ENCODE assay signal across 8 cellular contexts in genomic region chr5:159206368-159206767, GRCh38. TPM values are rescaled to one million over a fixed set of nuclear protein-coding genes. Genes with fewer than 3 reads are reported as not detected.
DNase-seq lines count a peak whose midpoint lies in the region; ATAC-seq, FAIRE-seq and TF ChIP-seq lines count a peak whose summit lies in the region.

No MANE protein-coding gene starts in this region.

- no peak for TF ChIP-seq RAD21 in A549 (conservative IDR thresholded peaks at IDR 0.05 in 1 of 2, IDR thresholded peaks at IDR 0.05 in 1 of 2)
- TF ChIP-seq RAD21 in GM12878 (IDR thresholded peaks at IDR 0.05; ENCODE audit: insufficient read depth, low read depth, low read length), result no peak

- no peaks in the 10 kb centered on the region for H3K27me3 ChIP-seq in GM12878 (replicated peaks in 1 of 2; ENCODE audit: control insufficient read depth in 2 of 2, insufficient read depth in 2 of 2, low read length in 1 of 2)

- SMC1A ChIA-PET in GM12878 (lab: Charles Lee; ENCODE audit: uncharacterized antibody, unreplicated experiment), result interaction anchor here (0.6 to 4.8 kb wide), 15 partner anchors 8 to 785 kb away, joined by 3 to 42 read pairs (median 6); partner anchors contain the start of gene UBLCP1

- 0% methylated on average over 2 of the region's 2 CpGs for whole genome bisulfite sequencing in A549 (ENCODE audit: missing lambda C conversion rate)
- WGBS in GM12878 (ENCODE audit: insufficient coverage, insufficient replicate concordance, low lambda C conversion rate, missing lambda C conversion rate), result 0% methylated on average over 2 of the region's 2 CpGs

- peak overlapping the region; percentile 77 for H3K4me3 ChIP-seq in A549
- H3K4me3 ChIP-seq in GM12878, result peak overlapping the region; percentile 79

- no peak for TF ChIP-seq POLR2A in A549 (IDR thresholded peaks at IDR 0.05; ENCODE audit: low read length)
- TF ChIP-seq POLR2A in GM12878 (IDR thresholded peaks at IDR 0.05; ENCODE audit: low read depth, low read length), result no peak

- H3K9me3 Mint-ChIP-seq in HFFc6, result no peaks in the 10 kb centered on the region
- no peaks in the 10 kb centered on the region for H3K9me3 Mint-ChIP-seq in mesothelial cell of epicardium

- no peak for ATAC-seq in A549
- ATAC-seq in GM12878, result no peak

- FAIRE-seq in A549 (lab: Jason Lieb, UNC) (no peak), GM12878 (lab: Jason Lieb, UNC) (no peak)

- peaks cover 6% of the 10 kb centered on the region for H3K27me3 Mint-ChIP-seq in HFFc6 (ENCODE audit: insufficient read depth)
- no peaks in the 10 kb centered on the region for H3K27me3 Mint-ChIP-seq in mesothelial cell of epicardium (ENCODE audit: low read depth)

- CTCF ChIA-PET in A549 (lab: Yijun Ruan, JAX) (interaction anchor here (1.3 to 4.0 kb wide), 4 partner anchors 20 to 49 kb away, joined by 3 to 22 read pairs (median 4); no protein-coding TSS in a partner anchor), GM12878 (lab: Yijun Ruan, JAX) (interaction anchor here (0.7 to 3.6 kb wide), 5 partner anchors 8 to 111 kb away, joined by 3 to 26 read pairs (median 8); no protein-coding TSS in a partner anchor)

- POLR2A ChIA-PET in A549 (lab: Yijun Ruan, JAX), result interaction anchor here (2.3 kb wide), 1 partner anchor 22 kb away, joined by 10 read pairs; no protein-coding TSS in a partner anchor
- POLR2A ChIA-PET in GM12878 (lab: Charles Lee), result interaction anchor here (0.6 to 3.0 kb wide), 4 partner anchors 7 to 166 kb away, joined by 3 to 25 read pairs (median 8); no protein-coding TSS in a partner anchor

- peak overlapping the region; percentile 97 for H3K27ac Mint-ChIP-seq in HFFc6
- H3K27ac Mint-ChIP-seq in mesothelial cell of epicardium, result peak overlapping the region; percentile 97

- peak overlapping the region; percentile 94 for H3K4me2 ChIP-seq in A549
- peak overlapping the region; percentile 93 for H3K4me2 ChIP-seq in GM12878 (ENCODE audit: control insufficient read depth, insufficient read depth)

- H3K9me3 ChIP-seq in A549 (no peaks in the 10 kb centered on the region), GM12878 (replicated peaks; ENCODE audit: control insufficient read depth, insufficient read depth, low read length) (no peaks in the 10 kb centered on the region)

- H2AFZ ChIP-seq in GM12878 (ENCODE audit: control insufficient read depth, low read depth, low read length), result no peak overlapping the region

- H3K27ac ChIP-seq in A549, result peak overlapping the region; percentile 97 to 100
- peak overlapping the region; percentile 83 for H3K27ac ChIP-seq in GM12878 (ENCODE audit: control insufficient read depth, insufficient read depth)

- intact Hi-C loops in GM12878 (cut with micrococcal nuclease; ENCODE audit: unreplicated experiment), result loop anchor here (2.0 to 10.0 kb wide), 4 partner anchors 34 to 1258 kb away; no protein-coding TSS in a partner anchor

- H3K9ac ChIP-seq in GM12878 (ENCODE audit: control insufficient read depth, insufficient read depth, low read length), result peak overlapping the region; percentile 81

- H3K4me1 Mint-ChIP-seq in HFFc6 (ENCODE audit: low read depth), result peaks cover 68% of the 10 kb centered on the region
- H3K4me1 Mint-ChIP-seq in mesothelial cell of epicardium, result peaks cover 60% of the 10 kb centered on the region

- H3K36me3 Mint-ChIP-seq in HFFc6 (ENCODE audit: low read depth) (peaks cover 34% of the 10 kb centered on the region), mesothelial cell of epicardium (peaks cover 4% of the 10 kb centered on the region)

- H3K79me2 ChIP-seq in GM12878 (ENCODE audit: control insufficient read depth, insufficient read depth, low read length), result peaks cover 86% of the 10 kb centered on the region

- H3K4me1 ChIP-seq in A549 (peaks cover 52% of the 10 kb centered on the region), GM12878 (ENCODE audit: control insufficient read depth, insufficient read depth, low read length) (peaks cover 9% of the 10 kb centered on the region)

- TF ChIP-seq EP300 in A549 (IDR thresholded peaks at IDR 0.05), result no peak
- TF ChIP-seq EP300 in GM12878 (IDR thresholded peaks at IDR 0.05; ENCODE audit: borderline replicate concordance in 1 of 2, control insufficient read depth in 1 of 2, low read depth in 2 of 2, low read length in 2 of 2), result no peak

- H3K4me3 Mint-ChIP-seq in HFFc6 (peak overlapping the region; percentile 98), mesothelial cell of epicardium (peak overlapping the region; percentile 89)

- peaks cover 0 to 6% of the 10 kb centered on the region in 2 experiments; a peak in 1 of 4 replicates for H3K36me3 ChIP-seq in GM12878 (ENCODE audit: control insufficient read depth in 2 of 2, insufficient read depth in 2 of 2, low read length in 1 of 2)

- no TSS peak for BruUV-seq in GM12878 (replicated peaks; lab: Mats Ljungman, UMichigan)

- no peaks in the 10 kb centered on the region for H4K20me1 ChIP-seq in GM12878 (ENCODE audit: control insufficient read depth, insufficient read depth)

- TF ChIP-seq CTCF in A549 (IDR thresholded peaks at IDR 0.05) (no peak), HFFc6 (IDR thresholded peaks at IDR 0.05) (no peak), GM12878 (IDR thresholded peaks at IDR 0.05 in 2 of 3, conservative IDR thresholded peaks at IDR 0.05 in 1 of 3; ENCODE audit: control insufficient read depth in 2 of 3, extremely low read depth in 1 of 3, insufficient read depth in 1 of 3, low read depth in 3 of 3, low read length in 3 of 3) (no peak), mesothelial cell of epicardium (IDR thresholded peaks at IDR 0.05; ENCODE audit: unreplicated experiment) (no peak), GM13977 (IDR thresholded peaks at IDR 0.05; ENCODE audit: extremely low read depth, insufficient read depth, missing control alignments) (no peak)

- no peak for DNase-seq in A549 (ENCODE audit: low read depth in 1 of 2, low spot score in 1 of 2)
- DNase-seq in HFFc6, result no peak
- DNase-seq in GM12878 (ENCODE audit: low read depth, low spot score), result no peak
- DNase-seq in mesothelial cell of epicardium (ENCODE audit: low spot score in 2 of 2, unreplicated experiment in 2 of 2), result no peak
- no peak for DNase-seq in GM13977 (ENCODE audit: low spot score)
- no peak for DNase-seq in Kasumi-1 (lab: John Stamatoyannopoulos, UW)
- no peak for DNase-seq in GM19238 (ENCODE audit: insufficient read length, low spot score)
- no peak for DNase-seq in UCSD-AML1 (lab: John Stamatoyannopoulos, UW; ENCODE audit: unreplicated experiment)

- RAD21 ChIA-PET in GM12878 (lab: Charles Lee; ENCODE audit: unreplicated experiment), result interaction anchor here (0.7 to 2.9 kb wide), 10 partner anchors 8 to 701 kb away, joined by 3 to 23 read pairs (median 3); no protein-coding TSS in a partner anchor

- in situ Hi-C loops in GM12878 (cut with MboI), result no loop called here
- in situ Hi-C loops in GM13977 (cut with MboI; ENCODE audit: low pct_unique_long_range_greater_than_20kb, low sequenced_read_pairs, unreplicated experiment), result no loop called here

RNA-seq across cellular contexts. Expression of gene RNF145, which starts 3.0 kb away (rescaled TPM):
- polyA plus RNA-seq in A549 (2011; rRNA removed) (122 and 147 TPM in 2 replicates), A549 (2017; fragmentation: RNase III; extraction: RNeasy Plus Mini Kit Qiagen cat#74134 plus additional on column Dnase treatment) (120 to 146 TPM (median 137 TPM) in 3 replicates), GM12878 (2011; rRNA removed) (56.1 and 64.4 TPM in 2 replicates), GM12878 (2014; fragmentation: Illumina TruSeq; extraction: Trizol) (58.1 and 75.0 TPM in 2 replicates), GM12878 (2014; fragmentation: Nextera tagmentation; extraction: Ambion mirVana) (10 to 100 TPM; 18.6 to 25.2 TPM), GM12878 (2014; rRNA removed) (46.4 and 51.0 TPM in 2 replicates), GM12878 (2016; fragmentation: Nextera tagmentation; extraction: Ambion mirVana) (10 to 100 TPM in 1 of 2 experiments, 1 to 10 TPM in 1; 9.7 to 11.5 TPM)
- polyA plus RNA-seq in A549 (2012; cell fraction: cytosol; rRNA removed), result 38.4 and 45.0 TPM in 2 replicates
- polyA plus RNA-seq in A549 (2012; cell fraction: nucleus; rRNA removed), result 20.9 and 43.9 TPM in 2 replicates
- polyA minus RNA-seq in A549 (2011; rRNA and poly(A)+ RNA removed), result 82.2 and 83.3 TPM in 2 replicates
- 10 to 100 TPM; 69.8 to 88.1 (median 78.6) TPM for total RNA-seq in HFFc6 (2021; fragmentation: NEBNext Ultra II Directional; extraction: Animal tissue kit (Norgen Biotek cat#: 25700))
- total RNA-seq in GM12878 (2013; cell fraction: nucleolus; rRNA removed), result 94.8 and 97.9 TPM in 2 replicates
- total RNA-seq in GM12878 (2014; rRNA removed) (46.6 and 54.6 TPM in 2 replicates), GM12878 (2014; rRNA removed; fragmentation: Illumina TruSeq; extraction: Trizol) (29.7 and 29.9 TPM in 2 replicates), GM12878 (2021) (49.2 and 50.9 TPM in 2 replicates), mesothelial cell of epicardium (88.8 to 93.1 TPM (median 91.4 TPM) in 3 replicates)
- 16.6 TPM for polyA plus RNA-seq in GM12878 (2011; ENCODE audit: low read depth)
- polyA plus RNA-seq in GM12878 (2011; cell fraction: cytosol; rRNA removed), result 22.2 and 34.5 TPM in 2 replicates
- 47.3 and 49.5 TPM in 2 replicates for polyA plus RNA-seq in GM12878 (2011; cell fraction: nucleus; rRNA removed)
- 20.8 and 36.3 TPM in 2 replicates for polyA plus RNA-seq in GM12878 (2012)
- polyA minus RNA-seq in GM12878 (2011; rRNA and poly(A)+ RNA removed), result 47.9 and 53.5 TPM in 2 replicates
- polyA minus RNA-seq in GM12878 (2011; cell fraction: cytosol; rRNA and poly(A)+ RNA removed), result 17.3 and 17.9 TPM in 2 replicates
- 24.9 and 30.2 TPM in 2 replicates for polyA minus RNA-seq in GM12878 (2011; cell fraction: nucleus; rRNA and poly(A)+ RNA removed)

RNA-seq across cellular contexts. Expression of gene UBLCP1, which starts 56.7 kb away (rescaled TPM):
- polyA plus RNA-seq in A549 (2011; rRNA removed), result 46.7 and 64.8 TPM in 2 replicates
- 10.9 and 11.2 TPM in 2 replicates for polyA plus RNA-seq in A549 (2012; cell fraction: cytosol; rRNA removed)
- polyA plus RNA-seq in A549 (2012; cell fraction: nucleus; rRNA removed), result 2.2 and 5.1 TPM in 2 replicates
- polyA plus RNA-seq in A549 (2017; fragmentation: RNase III; extraction: RNeasy Plus Mini Kit Qiagen cat#74134 plus additional on column Dnase treatment), result 36.5 to 39.6 TPM (median 38.5 TPM) in 3 replicates
- 5.8 and 5.9 TPM in 2 replicates for polyA minus RNA-seq in A549 (2011; rRNA and poly(A)+ RNA removed)
- 10 to 100 TPM; 30.6 to 37.6 (median 35.0) TPM for total RNA-seq in HFFc6 (2021; fragmentation: NEBNext Ultra II Directional; extraction: Animal tissue kit (Norgen Biotek cat#: 25700))
- total RNA-seq in GM12878 (2013; cell fraction: nucleolus; rRNA removed), result 6.8 and 7.5 TPM in 2 replicates
- total RNA-seq in GM12878 (2014; rRNA removed), result 28.1 and 30.8 TPM in 2 replicates
- 40.9 TPM in 2 replicates for total RNA-seq in GM12878 (2014; rRNA removed; fragmentation: Illumina TruSeq; extraction: Trizol)
- total RNA-seq in GM12878 (2021), result 19.8 and 22.2 TPM in 2 replicates
- 7.6 TPM for polyA plus RNA-seq in GM12878 (2011; ENCODE audit: low read depth)
- 18.8 and 27.4 TPM in 2 replicates for polyA plus RNA-seq in GM12878 (2011; rRNA removed)
- polyA plus RNA-seq in GM12878 (2011; cell fraction: cytosol; rRNA removed), result 6.3 and 8.5 TPM in 2 replicates
- 3.4 and 5.6 TPM in 2 replicates for polyA plus RNA-seq in GM12878 (2011; cell fraction: nucleus; rRNA removed)
- polyA plus RNA-seq in GM12878 (2012), result 16.6 and 17.6 TPM in 2 replicates
- polyA plus RNA-seq in GM12878 (2014; fragmentation: Illumina TruSeq; extraction: Trizol), result 43.3 and 49.3 TPM in 2 replicates
- polyA plus RNA-seq in GM12878 (2014; fragmentation: Nextera tagmentation; extraction: Ambion mirVana), result 10 to 100 TPM; 22.6 to 34.3 TPM
- polyA plus RNA-seq in GM12878 (2014; rRNA removed), result 21.4 and 29.9 TPM in 2 replicates
- polyA plus RNA-seq in GM12878 (2016; fragmentation: Nextera tagmentation; extraction: Ambion mirVana), result 10 to 100 TPM; 42.2 to 44.2 TPM
- 4.0 and 5.0 TPM in 2 replicates for polyA minus RNA-seq in GM12878 (2011; rRNA and poly(A)+ RNA removed)
- polyA minus RNA-seq in GM12878 (2011; cell fraction: cytosol; rRNA and poly(A)+ RNA removed), result 3.2 and 4.2 TPM in 2 replicates
- 2.4 and 5.1 TPM in 2 replicates for polyA minus RNA-seq in GM12878 (2011; cell fraction: nucleus; rRNA and poly(A)+ RNA removed)
- total RNA-seq in mesothelial cell of epicardium, result 27.8 to 29.2 TPM (median 28.3 TPM) in 3 replicates
